Comparison of ENCODE assay signal across 2 cellular contexts in genomic region chr4:184384056-184384809, GRCh38.
A peak's percentile ranks its signal among the peaks of the same experiment; 100 is the strongest.
TF ChIP-seq lines count a peak whose summit lies in the region.

No MANE protein-coding gene starts in this region.

TF ChIP-seq in GM12878, 131 proteins besides CTCF, POLR2A, EP300 and RAD21 (continued from another document and continues in another):
- TF ChIP-seq ZNF592 (IDR thresholded peaks at IDR 0.05) = no peak
- no peak for TF ChIP-seq WRNIP1 (IDR thresholded peaks at IDR 0.05; ENCODE audit: borderline replicate concordance, low read depth, low read length)
- TF ChIP-seq NRF1 (conservative IDR thresholded peaks at IDR 0.05; ENCODE audit: low read depth, low read length) = no peak
- no peak for TF ChIP-seq BCLAF1 (IDR thresholded peaks at IDR 0.05)
- TF ChIP-seq RELB (IDR thresholded peaks at IDR 0.05; ENCODE audit: low read depth) = no peak
- no peak for TF ChIP-seq YY1 (IDR thresholded peaks at IDR 0.05; ENCODE audit: low read depth, low read length)
- 0 out of 2 replicates have a peak, but pooled peaks have one; percentile 23 for TF ChIP-seq ZNF207 (IDR thresholded peaks at IDR 0.05; ENCODE audit: borderline replicate concordance)
- TF ChIP-seq SPI1 (IDR thresholded peaks at IDR 0.05; ENCODE audit: borderline replicate concordance, insufficient read depth, low read depth, low read length) = peak; percentile 64; the same call in 1 of the 2 replicates
- no peak for TF ChIP-seq PKNOX1 (IDR thresholded peaks at IDR 0.05)
- TF ChIP-seq KLF5 (IDR thresholded peaks at IDR 0.05; ENCODE audit: partially characterized antibody) = no peak
- TF ChIP-seq HDAC6 (IDR thresholded peaks at IDR 0.05; ENCODE audit: unreplicated experiment) = no peak
- peak; percentile 93 for TF ChIP-seq MEF2B (IDR thresholded peaks at IDR 0.05; ENCODE audit: partially characterized antibody, poor library complexity, severe bottlenecking)

TF ChIP-seq in HepG2, 621 proteins besides CTCF, POLR2A, EP300 and RAD21 (continued from another document and continues in another):
- TF ChIP-seq FOXA3 (CRISPR knock-in tag; IDR thresholded peaks at IDR 0.05) (peak; percentile 71), TBX2 (CRISPR knock-in tag; IDR thresholded peaks at IDR 0.05; ENCODE audit: borderline replicate concordance) (peak; percentile 78), ZNF878 (CRISPR knock-in tag; IDR thresholded peaks at IDR 0.05) (no peak), ZNF788 (CRISPR knock-in tag; IDR thresholded peaks at IDR 0.05; ENCODE audit: borderline replicate concordance) (peak; percentile 49; the same call in 1 of the 2 replicates), MAX (IDR thresholded peaks at IDR 0.05) (peak; percentile 38; the same call in 1 of the 2 replicates), ZNF703 (CRISPR knock-in tag; IDR thresholded peaks at IDR 0.05; ENCODE audit: borderline replicate concordance) (no peak), SPEN (CRISPR knock-in tag; IDR thresholded peaks at IDR 0.05; ENCODE audit: low read depth) (0 out of 2 replicates have a peak, but pooled peaks have one; percentile 29), TFAP4 (IDR thresholded peaks at IDR 0.05; ENCODE audit: borderline replicate concordance, low read depth) (peak; percentile 37; the same call in 1 of the 2 replicates), POLR2AphosphoS5 (IDR thresholded peaks at IDR 0.05; ENCODE audit: low read depth, low read length) (peak; percentile 60; the same call in 1 of the 2 replicates), ZNF780A (CRISPR knock-in tag; IDR thresholded peaks at IDR 0.05) (no peak), RARG (CRISPR knock-in tag; IDR thresholded peaks at IDR 0.05; ENCODE audit: low read depth) (no peak), DZIP1 (CRISPR knock-in tag; IDR thresholded peaks at IDR 0.05) (no peak), PAF1 (CRISPR knock-in tag; IDR thresholded peaks at IDR 0.05) (0 out of 2 replicates have a peak, but pooled peaks have one; percentile 41), SNAPC5 (CRISPR knock-in tag; IDR thresholded peaks at IDR 0.05; ENCODE audit: borderline replicate concordance) (no peak), HDAC2 (CRISPR knock-in tag; IDR thresholded peaks at IDR 0.05) (peak; percentile 93), CCDC6 (CRISPR knock-in tag; IDR thresholded peaks at IDR 0.05) (peak; percentile 29; the same call in 1 of the 2 replicates), AKNA (CRISPR knock-in tag; IDR thresholded peaks at IDR 0.05; ENCODE audit: borderline replicate concordance) (no peak), ARID3A (IDR thresholded peaks at IDR 0.05; ENCODE audit: low read depth, low read length) (peak; percentile 64; the same call in 1 of the 2 replicates), TARDBP (CRISPR knock-in tag; IDR thresholded peaks at IDR 0.05) (peak; percentile 63), HNF1A (IDR thresholded peaks at IDR 0.05; ENCODE audit: low read depth) (peak; percentile 57; the same call in 1 of the 2 replicates), HNF1A (CRISPR knock-in tag; IDR thresholded peaks at IDR 0.05; ENCODE audit: borderline replicate concordance) (peak; percentile 81; the same call in 1 of the 2 replicates), HMG20B (CRISPR knock-in tag; conservative IDR thresholded peaks at IDR 0.05) (peak; percentile 82), AHDC1 (CRISPR knock-in tag; IDR thresholded peaks at IDR 0.05; ENCODE audit: borderline replicate concordance) (peak; percentile 66; the same call in 1 of the 2 replicates), THRA (CRISPR knock-in tag; IDR thresholded peaks at IDR 0.05; ENCODE audit: borderline replicate concordance) (peak; percentile 75; the same call in 1 of the 2 replicates), ZNF256 (CRISPR knock-in tag; conservative IDR thresholded peaks at IDR 0.05) (peak; percentile 83)
